In genomic region chr7:44801890-44802289, GRCh38 we compare ENCODE assay signal across 11 cellular contexts. TPM values are rescaled to one million over a fixed set of nuclear protein-coding genes. Genes with fewer than 3 reads are reported as not detected.
A peak's percentile ranks its signal among the peaks of the same experiment; 100 is the strongest.
DNase-seq lines count a peak whose midpoint lies in the region; ATAC-seq and TF ChIP-seq lines count a peak whose summit lies in the region.
"Had no signal": no experiment of that assay in that cellular context is flagged by ENCODE, and none has a peak within 500 bp of the region (broad histone marks: within the 10 kb centered on the region; RNA-seq: fewer than 3 reads in every experiment).

No MANE protein-coding gene starts in this region.

- H3K9me3 ChIP-seq in mesodermal cell (ENCODE audit: control insufficient read depth, low read length) = no peaks in the 10 kb centered on the region
- H3K9me3 ChIP-seq: left ventricle myocardium inferior, thyroid gland had no signal

- H3K4me3 Mint-ChIP-seq in Calu3 (ENCODE audit: low read depth, unreplicated experiment) (no peak overlapping the region), GM23338 (peak overlapping the region; percentile 10; the same call in 1 of the 3 replicates)
- H3K4me3 Mint-ChIP-seq in activated T-helper 17 cell treated with anti-CD3 and anti-CD28 coated beads, Interleukin-2, amount 50 U/mL, for 72 hours = peak overlapping the region; percentile 69

- peaks cover 39% of the 10 kb centered on the region for H3K79me2 ChIP-seq in GM23338 (replicated peaks; ENCODE audit: insufficient read depth)

- H3K9me3 Mint-ChIP-seq in Calu3 (ENCODE audit: low read depth, unreplicated experiment) (no peaks in the 10 kb centered on the region), GM23338 (peaks cover 3% of the 10 kb centered on the region; the same call in 2 of the 3 replicates)
- H3K9me3 Mint-ChIP-seq in activated T-helper 17 cell treated with anti-CD3 and anti-CD28 coated beads, Interleukin-2, amount 50 U/mL, for 72 hours = no peaks in the 10 kb centered on the region

- peak overlapping the region; percentile 87 for H3K27ac ChIP-seq in GM23338 (ENCODE audit: low read depth)
- peak overlapping the region; percentile 23 for H3K27ac ChIP-seq in mesodermal cell (ENCODE audit: low read depth, low read length, severe bottlenecking)
- H3K27ac ChIP-seq: left ventricle myocardium inferior, thyroid gland had no signal

- H4K20me1 ChIP-seq in GM23338 (replicated peaks; ENCODE audit: insufficient read depth) = peaks cover 53% of the 10 kb centered on the region

- H3K27me3 ChIP-seq in GM23338 (ENCODE audit: insufficient read depth) = no peaks in the 10 kb centered on the region
- H3K27me3 ChIP-seq: thyroid gland had no signal

- 90 to 100% methylated on average over 3 to 4 of the region's 5 CpGs for WGBS in mesodermal cell (ENCODE audit: insufficient coverage in 2 of 2), 2 experiments

- no peak for TF ChIP-seq CTCF in Calu3 (IDR thresholded peaks at IDR 0.05; ENCODE audit: unreplicated experiment)
- no peak for TF ChIP-seq CTCF in GM23338 (conservative IDR thresholded peaks at IDR 0.05; ENCODE audit: low read depth in 2 of 2)

- ATAC-seq in GM23338 (no peak), GM18861 (IDR thresholded peaks at IDR 0.05; ENCODE audit: unreplicated experiment) (no peak)
- ATAC-seq in activated T-helper 17 cell treated with anti-CD3 and anti-CD28 coated beads, Interleukin-2, amount 50 U/mL, for 72 hours (replicated peaks) = no peak

- H3K27me3 Mint-ChIP-seq in Calu3 (ENCODE audit: unreplicated experiment) (no peaks in the 10 kb centered on the region), GM23338 (ENCODE audit: insufficient read depth, low read depth, poor library complexity) (peaks cover 34% of the 10 kb centered on the region)
- no peaks in the 10 kb centered on the region for H3K27me3 Mint-ChIP-seq in activated T-helper 17 cell treated with anti-CD3 and anti-CD28 coated beads, Interleukin-2, amount 50 U/mL, for 72 hours

- no TSS peak for BruUV-seq in Calu3 (replicated peaks; lab: Mats Ljungman, UMichigan)

- H3K36me3 Mint-ChIP-seq in Calu3 (ENCODE audit: insufficient read depth, unreplicated experiment) = peaks cover 92% of the 10 kb centered on the region
- peaks cover 82% of the 10 kb centered on the region for H3K36me3 Mint-ChIP-seq in GM23338 (ENCODE audit: low read depth)
- H3K36me3 Mint-ChIP-seq in activated T-helper 17 cell treated with anti-CD3 and anti-CD28 coated beads, Interleukin-2, amount 50 U/mL, for 72 hours (ENCODE audit: low read depth) = peaks cover 70% of the 10 kb centered on the region

- H3K36me3 ChIP-seq in GM23338 (ENCODE audit: insufficient read depth) = peaks cover 58% of the 10 kb centered on the region
- peaks cover 66% of the 10 kb centered on the region for H3K36me3 ChIP-seq in mesodermal cell (ENCODE audit: control insufficient read depth, insufficient read depth, low read length)

- DNase-seq in Calu3 (no peak), GM23338 (ENCODE audit: low spot score) (no peak), NCI-H2081 (lab: John Stamatoyannopoulos, UW) (no peak), dermis blood vessel endothelial cell (no peak)
- DNase-seq: DND-41, left ventricle myocardium inferior, SW 1271, thyroid gland had no signal

- CTCF ChIA-PET in Calu3 (lab: Charles Lee) = interaction anchor here (0.7 kb wide), 1 partner anchor 403 kb away, joined by 6 read pairs; no protein-coding TSS in a partner anchor

- H3F3A ChIP-seq in GM23338 (replicated peaks; ENCODE audit: low read depth) = peaks cover 75% of the 10 kb centered on the region

- H3K9me2 ChIP-seq in GM23338 (ENCODE audit: insufficient read depth) = no peaks in the 10 kb centered on the region

- H2AFZ ChIP-seq in GM23338 = no peak overlapping the region

- H3K27ac Mint-ChIP-seq in Calu3 (ENCODE audit: unreplicated experiment) (peak overlapping the region; percentile 64), GM23338 (peak overlapping the region; percentile 90)
- H3K27ac Mint-ChIP-seq in activated T-helper 17 cell treated with anti-CD3 and anti-CD28 coated beads, Interleukin-2, amount 50 U/mL, for 72 hours = no peak overlapping the region

- peaks cover 25% of the 10 kb centered on the region for H3K4me1 Mint-ChIP-seq in Calu3 (ENCODE audit: low read depth, unreplicated experiment)
- H3K4me1 Mint-ChIP-seq in GM23338 = peaks cover 17% of the 10 kb centered on the region; the same call in 2 of the 3 replicates
- peaks cover 24% of the 10 kb centered on the region for H3K4me1 Mint-ChIP-seq in activated T-helper 17 cell treated with anti-CD3 and anti-CD28 coated beads, Interleukin-2, amount 50 U/mL, for 72 hours

- H3K4me2 ChIP-seq in GM23338 = no peak overlapping the region

- intact Hi-C loops in Calu3 (cut with micrococcal nuclease; ENCODE audit: unreplicated experiment) = loop anchor here (5.0 kb wide), 1 partner anchor 35 kb away; no protein-coding TSS in a partner anchor

- H3K4me3 ChIP-seq in GM23338 = no peak overlapping the region
- no peak overlapping the region for H3K4me3 ChIP-seq in mesodermal cell (ENCODE audit: extremely low read depth, insufficient read depth, low read length, poor library complexity, severe bottlenecking)
- H3K4me3 ChIP-seq: left ventricle myocardium inferior, thyroid gland had no signal

- H3K4me1 ChIP-seq in GM23338 (ENCODE audit: insufficient read depth) (peaks cover 14% of the 10 kb centered on the region), mesodermal cell (ENCODE audit: control insufficient read depth, insufficient read depth, low read length, poor library complexity, severe bottlenecking) (peaks cover 13% of the 10 kb centered on the region)

TF ChIP-seq in GM23338, 12 proteins besides CTCF, POLR2A, EP300 and RAD21:
- TF ChIP-seq CREB1 (CRISPR knock-in tag; IDR thresholded peaks at IDR 0.05; ENCODE audit: low read depth) (no peak), ETS1 (IDR thresholded peaks at IDR 0.05) (no peak), EZH2 (IDR thresholded peaks at IDR 0.05; ENCODE audit: low read depth, unreplicated experiment) (no peak), JUNB (IDR thresholded peaks at IDR 0.05; ENCODE audit: unreplicated experiment) (no peak)

RNA-seq across cellular contexts. Expression of gene PPIA, which starts 5.4 kb away (rescaled TPM):
- total RNA-seq in Calu3 (2022) (2,685 and 3,069 TPM in 2 replicates), dermis blood vessel endothelial cell (3,103 and 4,000 TPM in 2 replicates)
- 4,367 and 4,717 TPM in 2 replicates for total RNA-seq in GM23338 (2014; rRNA removed; shearing (Covaris generic))
- polyA plus RNA-seq in GM23338 (2016; fragmentation: Nextera tagmentation; extraction: Ambion mirVana) = 6,375 and 6,524 TPM in 2 replicates
- total RNA-seq in activated T-helper 17 cell treated with anti-CD3 and anti-CD28 coated beads, Interleukin-2, amount 50 U/mL, for 72 hours = 1,000 to 10,000 TPM; 1,915 to 2,917 TPM
- polyA plus RNA-seq in mesodermal cell (2013, experiment 1 of 2) = 2,690 TPM
- 2,516 TPM for polyA plus RNA-seq in mesodermal cell (2013, experiment 2 of 2)

RNA-seq across cellular contexts. Expression of gene H2AZ2, which starts 46.0 kb away (rescaled TPM):
- total RNA-seq in Calu3 (2022) = 300 and 371 TPM in 2 replicates
- 215 and 219 TPM in 2 replicates for total RNA-seq in GM23338 (2014; rRNA removed; shearing (Covaris generic))
- polyA plus RNA-seq in GM23338 (2016; fragmentation: Nextera tagmentation; extraction: Ambion mirVana) = 388 and 390 TPM in 2 replicates
- 100 to 1,000 TPM; 156 to 157 TPM for total RNA-seq in activated T-helper 17 cell treated with anti-CD3 and anti-CD28 coated beads, Interleukin-2, amount 50 U/mL, for 72 hours
- 206 TPM for polyA plus RNA-seq in mesodermal cell (2013, experiment 1 of 2)
- 224 TPM for polyA plus RNA-seq in mesodermal cell (2013, experiment 2 of 2)
- 158 and 274 TPM in 2 replicates for total RNA-seq in dermis blood vessel endothelial cell

RNA-seq across cellular contexts. Expression of gene ZMIZ2, which starts 53.2 kb away (rescaled TPM):
- total RNA-seq in Calu3 (2022) = 260 and 269 TPM in 2 replicates
- 30.4 and 46.1 TPM in 2 replicates for total RNA-seq in GM23338 (2014; rRNA removed; shearing (Covaris generic))
- 15.2 and 15.5 TPM in 2 replicates for polyA plus RNA-seq in GM23338 (2016; fragmentation: Nextera tagmentation; extraction: Ambion mirVana)
- 100 to 1,000 TPM in 1 of 2 donors, 10 to 100 TPM in 1; 88.7 to 134 TPM for total RNA-seq in activated T-helper 17 cell treated with anti-CD3 and anti-CD28 coated beads, Interleukin-2, amount 50 U/mL, for 72 hours
- polyA plus RNA-seq in mesodermal cell (2013, experiment 1 of 2) = 41.6 TPM
- 33.6 TPM for polyA plus RNA-seq in mesodermal cell (2013, experiment 2 of 2)
- total RNA-seq in dermis blood vessel endothelial cell = 10.5 and 10.6 TPM in 2 replicates
